ENCODE assay signal across 1 cellular context in genomic region chr9:122092611-122093506, GRCh38.
A peak's percentile ranks its signal among the peaks of the same experiment; 100 is the strongest.
TF ChIP-seq lines count a peak whose summit lies in the region.

TTLL11 (minus strand) TSS chr9:122093308; CDS start chr9:122093148, 160 bp downstream.

TF ChIP-seq in HepG2, 621 proteins besides CTCF, POLR2A, EP300 and RAD21 (continued from another document and continues in another):
- peak; percentile 86 for TF ChIP-seq ZNF142 (CRISPR knock-in tag; IDR thresholded peaks at IDR 0.05)
- no peak for TF ChIP-seq GTF2F1 (IDR thresholded peaks at IDR 0.05; ENCODE audit: low read length)
- TF ChIP-seq CAMTA2 (CRISPR knock-in tag; IDR thresholded peaks at IDR 0.05; ENCODE audit: borderline replicate concordance): no peak
- TF ChIP-seq SRSF9 (IDR thresholded peaks at IDR 0.05; ENCODE audit: borderline replicate concordance, insufficient read depth, low read depth, low read length, poor library complexity, severe bottlenecking): no peak
- peak; percentile 66; the same call in 1 of the 2 replicates for TF ChIP-seq HES4 (CRISPR knock-in tag; IDR thresholded peaks at IDR 0.05; ENCODE audit: borderline replicate concordance)
- TF ChIP-seq SOX5 (CRISPR knock-in tag; IDR thresholded peaks at IDR 0.05; ENCODE audit: borderline replicate concordance): 0 out of 2 replicates have a peak, but pooled peaks have one; percentile 29
- peak; percentile 20; the same call in 1 of the 2 replicates for TF ChIP-seq ZNF263 (CRISPR knock-in tag; IDR thresholded peaks at IDR 0.05)
- peak; percentile 53; the same call in 1 of the 2 replicates for TF ChIP-seq BRD4 (CRISPR knock-in tag; IDR thresholded peaks at IDR 0.05)
- peak; percentile 94 for TF ChIP-seq ZFY (CRISPR knock-in tag; IDR thresholded peaks at IDR 0.05)
- no peak; the same call in 1 of the 2 replicates for TF ChIP-seq PBX2 (CRISPR knock-in tag; IDR thresholded peaks at IDR 0.05)
- peak; percentile 66; the same call in 1 of the 2 replicates for TF ChIP-seq PREB (CRISPR knock-in tag; IDR thresholded peaks at IDR 0.05)
- TF ChIP-seq FLYWCH1 (CRISPR knock-in tag; IDR thresholded peaks at IDR 0.05): no peak
- TF ChIP-seq SIX4 (CRISPR knock-in tag; IDR thresholded peaks at IDR 0.05): no peak
- TF ChIP-seq SRF (IDR thresholded peaks at IDR 0.05; ENCODE audit: low read depth, low read length): no peak
- TF ChIP-seq DDIT3 (CRISPR knock-in tag; IDR thresholded peaks at IDR 0.05): no peak
- peak; percentile 79; the same call in 1 of the 2 replicates for TF ChIP-seq ZGPAT (CRISPR knock-in tag; IDR thresholded peaks at IDR 0.05)
- peak; percentile 73 for TF ChIP-seq RBFOX2 (IDR thresholded peaks at IDR 0.05; ENCODE audit: low read depth, low read length)
- TF ChIP-seq ZNF260 (CRISPR knock-in tag; IDR thresholded peaks at IDR 0.05; ENCODE audit: borderline replicate concordance, low read depth): no peak
- TF ChIP-seq ZNF780A (CRISPR knock-in tag; IDR thresholded peaks at IDR 0.05): no peak
- no peak for TF ChIP-seq ZNF550 (CRISPR knock-in tag; IDR thresholded peaks at IDR 0.05; ENCODE audit: borderline replicate concordance)
- TF ChIP-seq FOSL1 (CRISPR knock-in tag; IDR thresholded peaks at IDR 0.05; ENCODE audit: borderline replicate concordance): peak; percentile 22; the same call in 1 of the 2 replicates
- TF ChIP-seq ARHGAP35 (CRISPR knock-in tag; IDR thresholded peaks at IDR 0.05; ENCODE audit: borderline replicate concordance): peak; percentile 5; the same call in 1 of the 2 replicates
- TF ChIP-seq ZNF687 (CRISPR knock-in tag; IDR thresholded peaks at IDR 0.05): peak; percentile 85
- no peak for TF ChIP-seq SETDB1 (CRISPR knock-in tag; IDR thresholded peaks at IDR 0.05; ENCODE audit: borderline replicate concordance)
- TF ChIP-seq ZNF766 (CRISPR knock-in tag; IDR thresholded peaks at IDR 0.05; ENCODE audit: borderline replicate concordance): peak; percentile 83; the same call in 1 of the 2 replicates
- TF ChIP-seq ZNF703 (CRISPR knock-in tag; IDR thresholded peaks at IDR 0.05; ENCODE audit: borderline replicate concordance): no peak
- TF ChIP-seq KDM5B (CRISPR knock-in tag; IDR thresholded peaks at IDR 0.05; ENCODE audit: borderline replicate concordance): no peak; the same call in 1 of the 2 replicates
- TF ChIP-seq DMAP1 (CRISPR knock-in tag; IDR thresholded peaks at IDR 0.05): 0 out of 2 replicates have a peak, but pooled peaks have one; percentile 37
- TF ChIP-seq TCF7 (IDR thresholded peaks at IDR 0.05; ENCODE audit: low read depth): peak; percentile 14; the same call in 1 of the 2 replicates
- TF ChIP-seq CERS6 (CRISPR knock-in tag; IDR thresholded peaks at IDR 0.05): no peak
- TF ChIP-seq NFKB2 (CRISPR knock-in tag; IDR thresholded peaks at IDR 0.05; ENCODE audit: borderline replicate concordance): peak; percentile 68; the same call in 1 of the 2 replicates
- 0 out of 2 replicates have a peak, but pooled peaks have one; percentile 31 for TF ChIP-seq MAF1 (CRISPR knock-in tag; IDR thresholded peaks at IDR 0.05; ENCODE audit: borderline replicate concordance)
- TF ChIP-seq RFX5 (IDR thresholded peaks at IDR 0.05; ENCODE audit: low read depth, low read length): no peak
- TF ChIP-seq FOXP4 (CRISPR knock-in tag; IDR thresholded peaks at IDR 0.05): no peak
- no peak for TF ChIP-seq HNF1A (IDR thresholded peaks at IDR 0.05; ENCODE audit: low read depth)
- peak; percentile 76 for TF ChIP-seq HNF1A (CRISPR knock-in tag; IDR thresholded peaks at IDR 0.05; ENCODE audit: borderline replicate concordance)
